32 cellular contexts compared by ENCODE assay signal in the genomic region with DNA sequence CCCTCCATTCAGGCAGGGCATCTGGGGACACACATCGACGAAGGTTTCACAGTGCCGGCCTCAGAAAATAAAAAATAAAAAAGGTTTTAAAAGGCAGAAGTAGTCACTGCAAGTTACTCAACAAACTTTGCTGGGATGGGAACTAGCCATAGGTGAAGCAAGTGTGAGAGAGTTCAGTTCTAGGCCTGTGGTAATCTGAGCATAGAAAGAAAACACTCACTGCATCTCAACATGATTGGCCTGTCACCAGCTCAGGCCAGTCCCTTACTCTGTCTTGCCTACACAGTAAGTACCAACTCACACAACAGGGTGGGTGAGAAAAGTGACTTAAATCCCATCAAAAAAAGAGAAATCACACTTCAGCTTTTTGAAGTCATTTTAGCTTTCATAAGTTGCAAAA. TPM values are rescaled to one million over a fixed set of nuclear protein-coding genes. Genes with fewer than 3 reads are reported as not detected.
"Had no signal": no experiment of that assay in that cellular context is flagged by ENCODE, and none has a peak within 500 bp of the region (broad histone marks: within the 10 kb centered on the region; RNA-seq: fewer than 3 reads in every experiment).

No MANE protein-coding gene starts in this region.

- H3K4me1 Mint-ChIP-seq: activated CD4-positive, alpha-beta T cell treated with anti-CD3 and anti-CD28 coated beads for 36 hours; activated CD4-positive, alpha-beta T cell treated with anti-CD3 and anti-CD28 coated beads, Interleukin-2, amount 10 ng/mL, durations not matched to agents 7 days and 5 days; activated T-helper 17 cell treated with anti-CD3 and anti-CD28 coated beads, Interleukin-2, amount 50 U/mL, for 72 hours had no signal

- H3K4me3 ChIP-seq: adrenal gland, body of pancreas, colonic mucosa, esophagus squamous epithelium had no signal

- H3K9me3 Mint-ChIP-seq: activated CD4-positive, alpha-beta T cell treated with anti-CD3 and anti-CD28 coated beads, Interleukin-2, amount 10 ng/mL, durations not matched to agents 7 days and 5 days; activated CD8-positive, alpha-beta T cell treated with anti-CD3 and anti-CD28 coated beads for 36 hours; activated T-cell treated with anti-CD3 and anti-CD28 coated beads, Interleukin-2, amount 50 U/mL, for 4 hours; activated T-helper 17 cell treated with anti-CD3 and anti-CD28 coated beads, Interleukin-2, amount 50 U/mL, for 72 hours had no signal

- H3K27me3 Mint-ChIP-seq: activated CD4-positive, alpha-beta T cell treated with anti-CD3 and anti-CD28 coated beads for 36 hours; activated CD4-positive, alpha-beta T cell treated with anti-CD3 and anti-CD28 coated beads, Interleukin-2, amount 10 ng/mL, durations not matched to agents 7 days and 5 days; activated CD8-positive, alpha-beta T cell treated with anti-CD3 and anti-CD28 coated beads for 36 hours; activated naive CD8-positive, alpha-beta T cell; activated T-helper 17 cell treated with anti-CD3 and anti-CD28 coated beads, Interleukin-2, amount 50 U/mL, for 72 hours had no signal

- H3K27ac ChIP-seq: adrenal gland, body of pancreas, colonic mucosa, epithelial cell of prostate, esophagus squamous epithelium had no signal

- H3K27ac Mint-ChIP-seq: activated CD4-positive, alpha-beta T cell treated with anti-CD3 and anti-CD28 coated beads for 36 hours; activated CD4-positive, alpha-beta T cell treated with anti-CD3 and anti-CD28 coated beads, Interleukin-2, amount 10 ng/mL, durations not matched to agents 7 days and 5 days; activated CD8-positive, alpha-beta T cell treated with anti-CD3 and anti-CD28 coated beads for 36 hours; activated naive CD8-positive, alpha-beta T cell had no signal

- DNase-seq: activated CD4-positive, alpha-beta T cell treated with anti-CD3 and anti-CD28 coated beads for 36 hours; activated CD4-positive, alpha-beta T cell treated with anti-CD3 and anti-CD28 coated beads, Interleukin-2, amount 10 ng/mL, durations not matched to agents 7 days and 5 days; activated CD4-positive, alpha-beta T cell treated with anti-CD3 and anti-CD28 coated beads, Interleukin-2, amount 50 U/mL, for 4 hours; activated CD4-positive, CD25-positive, alpha-beta regulatory T cell; activated CD4-positive, CD25-positive, alpha-beta regulatory T cell treated with anti-CD3 and anti-CD28 coated beads, Interleukin-2, amount 50 U/mL, for 72 hours; activated CD8-positive, alpha-beta memory T cell treated with anti-CD3 and anti-CD28 coated beads for 24 hours; activated CD8-positive, alpha-beta T cell treated with anti-CD3 and anti-CD28 coated beads for 36 hours; activated effector memory CD4-positive, alpha-beta T cell treated with Interleukin-2 at 50 U/mL for 16 hours; activated gamma-delta T cell treated with Interleukin-2 at 50 U/mL for 16 hours; activated naive CD4-positive, alpha-beta T cell treated with anti-CD3 and anti-CD28 coated beads, Interleukin-2, amount 50 U/mL, for 16 hours; activated naive CD4-positive, alpha-beta T cell treated with Interleukin-2 at 50 U/mL for 16 hours; activated T-cell treated with anti-CD3 and anti-CD28 coated beads, Interleukin-2, amount 50 U/mL, for 4 hours; adrenal gland; amygdala; aorta; body of pancreas; caudate nucleus; cerebellar nuclear complex; colonic mucosa; effector CD8-positive, alpha-beta T cell; esophagus squamous epithelium; foreskin fibroblast; head of caudate nucleus; T-helper 1 cell; T-helper 2 cell had no signal

- H3K27me3 ChIP-seq: adrenal gland, body of pancreas, colonic mucosa, esophagus squamous epithelium had no signal

- ATAC-seq: activated CD4-positive, alpha-beta T cell treated with anti-CD3 and anti-CD28 coated beads for 36 hours; activated CD8-positive, alpha-beta T cell treated with anti-CD3 and anti-CD28 coated beads for 36 hours; activated T-cell treated with anti-CD3 and anti-CD28 coated beads, Interleukin-2, amount 50 U/mL, for 4 hours; activated T-helper 17 cell treated with anti-CD3 and anti-CD28 coated beads, Interleukin-2, amount 50 U/mL, for 72 hours; body of pancreas had no signal

- H3K9me3 ChIP-seq: adrenal gland, body of pancreas, colonic mucosa, esophagus squamous epithelium had no signal

- H3K4me3 Mint-ChIP-seq: activated CD4-positive, alpha-beta T cell treated with anti-CD3 and anti-CD28 coated beads for 36 hours; activated CD4-positive, alpha-beta T cell treated with anti-CD3 and anti-CD28 coated beads, Interleukin-2, amount 10 ng/mL, durations not matched to agents 7 days and 5 days; activated CD8-positive, alpha-beta T cell treated with anti-CD3 and anti-CD28 coated beads for 36 hours; activated naive CD8-positive, alpha-beta T cell; activated T-cell treated with anti-CD3 and anti-CD28 coated beads, Interleukin-2, amount 50 U/mL, for 4 hours; activated T-helper 17 cell treated with anti-CD3 and anti-CD28 coated beads, Interleukin-2, amount 50 U/mL, for 72 hours had no signal

- H3K4me1 ChIP-seq: adrenal gland, body of pancreas, colonic mucosa had no signal

RNA-seq across cellular contexts. Expression of a gene that starts 30.2 kb away (rescaled TPM):
- total RNA-seq: activated CD4-positive, alpha-beta T cell treated with anti-CD3 and anti-CD28 coated beads for 36 hours; activated CD4-positive, alpha-beta T cell treated with anti-CD3 and anti-CD28 coated beads, Interleukin-2, amount 10 ng/mL, durations not matched to agents 7 days and 5 days; activated CD8-positive, alpha-beta T cell treated with anti-CD3 and anti-CD28 coated beads for 36 hours; activated T-cell treated with anti-CD3 and anti-CD28 coated beads, Interleukin-2, amount 50 U/mL, for 4 hours; activated T-helper 17 cell treated with anti-CD3 and anti-CD28 coated beads, Interleukin-2, amount 50 U/mL, for 72 hours; adrenal gland; aorta; body of pancreas; colonic mucosa; dermis microvascular lymphatic vessel endothelial cell; endothelial cell of umbilical vein; esophagus squamous epithelium; fibroblast of lung; frontal cortex had no signal
